2 cellular contexts compared by ENCODE assay signal in the genomic region with DNA sequence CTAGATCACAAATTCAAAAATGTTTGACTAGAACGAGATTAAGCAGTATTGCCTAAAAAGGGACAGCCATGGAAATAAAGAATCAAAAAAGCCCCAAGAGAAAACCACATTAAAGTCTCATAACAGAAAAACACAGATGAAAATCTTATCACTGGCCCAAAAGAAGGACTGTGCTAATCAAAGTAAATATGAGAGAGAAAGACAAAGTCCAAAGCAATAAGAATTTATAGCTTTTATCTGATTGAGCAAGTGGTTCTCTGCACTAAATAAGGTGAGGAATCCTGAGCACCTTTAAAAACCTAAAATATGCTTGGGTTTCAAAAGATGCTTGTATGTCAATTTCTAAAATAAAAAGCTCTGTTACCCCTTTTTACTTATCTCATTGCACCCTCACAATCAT.
A peak's percentile ranks its signal among the peaks of the same experiment; 100 is the strongest.
TF ChIP-seq lines count a peak whose summit lies in the region.

No MANE protein-coding gene starts in this region.

TF ChIP-seq in liver, 16 proteins besides CTCF, POLR2A, EP300 and RAD21:
- TF ChIP-seq, protein P1, sequence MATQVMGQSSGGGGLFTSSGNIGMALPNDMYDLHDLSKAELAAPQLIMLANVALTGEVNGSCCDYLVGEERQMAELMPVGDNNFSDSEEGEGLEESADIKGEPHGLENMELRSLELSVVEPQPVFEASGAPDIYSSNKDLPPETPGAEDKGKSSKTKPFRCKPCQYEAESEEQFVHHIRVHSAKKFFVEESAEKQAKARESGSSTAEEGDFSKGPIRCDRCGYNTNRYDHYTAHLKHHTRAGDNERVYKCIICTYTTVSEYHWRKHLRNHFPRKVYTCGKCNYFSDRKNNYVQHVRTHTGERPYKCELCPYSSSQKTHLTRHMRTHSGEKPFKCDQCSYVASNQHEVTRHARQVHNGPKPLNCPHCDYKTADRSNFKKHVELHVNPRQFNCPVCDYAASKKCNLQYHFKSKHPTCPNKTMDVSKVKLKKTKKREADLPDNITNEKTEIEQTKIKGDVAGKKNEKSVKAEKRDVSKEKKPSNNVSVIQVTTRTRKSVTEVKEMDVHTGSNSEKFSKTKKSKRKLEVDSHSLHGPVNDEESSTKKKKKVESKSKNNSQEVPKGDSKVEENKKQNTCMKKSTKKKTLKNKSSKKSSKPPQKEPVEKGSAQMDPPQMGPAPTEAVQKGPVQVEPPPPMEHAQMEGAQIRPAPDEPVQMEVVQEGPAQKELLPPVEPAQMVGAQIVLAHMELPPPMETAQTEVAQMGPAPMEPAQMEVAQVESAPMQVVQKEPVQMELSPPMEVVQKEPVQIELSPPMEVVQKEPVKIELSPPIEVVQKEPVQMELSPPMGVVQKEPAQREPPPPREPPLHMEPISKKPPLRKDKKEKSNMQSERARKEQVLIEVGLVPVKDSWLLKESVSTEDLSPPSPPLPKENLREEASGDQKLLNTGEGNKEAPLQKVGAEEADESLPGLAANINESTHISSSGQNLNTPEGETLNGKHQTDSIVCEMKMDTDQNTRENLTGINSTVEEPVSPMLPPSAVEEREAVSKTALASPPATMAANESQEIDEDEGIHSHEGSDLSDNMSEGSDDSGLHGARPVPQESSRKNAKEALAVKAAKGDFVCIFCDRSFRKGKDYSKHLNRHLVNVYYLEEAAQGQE (IDR thresholded peaks at IDR 0.05), result no peak
- peak; percentile 48 to 49 for TF ChIP-seq HNF4A (conservative IDR thresholded peaks at IDR 0.05)

TF ChIP-seq in HepG2, 621 proteins besides CTCF, POLR2A, EP300 and RAD21 (continued from another document):
- TF ChIP-seq, protein P2, sequence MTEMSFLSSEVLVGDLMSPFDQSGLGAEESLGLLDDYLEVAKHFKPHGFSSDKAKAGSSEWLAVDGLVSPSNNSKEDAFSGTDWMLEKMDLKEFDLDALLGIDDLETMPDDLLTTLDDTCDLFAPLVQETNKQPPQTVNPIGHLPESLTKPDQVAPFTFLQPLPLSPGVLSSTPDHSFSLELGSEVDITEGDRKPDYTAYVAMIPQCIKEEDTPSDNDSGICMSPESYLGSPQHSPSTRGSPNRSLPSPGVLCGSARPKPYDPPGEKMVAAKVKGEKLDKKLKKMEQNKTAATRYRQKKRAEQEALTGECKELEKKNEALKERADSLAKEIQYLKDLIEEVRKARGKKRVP (CRISPR knock-in tag; IDR thresholded peaks at IDR 0.05), result no peak
- TF ChIP-seq GZF1 (CRISPR knock-in tag; IDR thresholded peaks at IDR 0.05) (no peak), NBN (conservative IDR thresholded peaks at IDR 0.05) (no peak), ZNF597 (CRISPR knock-in tag; IDR thresholded peaks at IDR 0.05) (no peak), ZNF12 (CRISPR knock-in tag; IDR thresholded peaks at IDR 0.05) (no peak), AGO2 (optimal IDR thresholded peaks at IDR 0.05; ENCODE audit: low read depth, low read length) (no peak), HOXA3 (CRISPR knock-in tag; IDR thresholded peaks at IDR 0.05) (no peak), E2F5 (CRISPR knock-in tag; conservative IDR thresholded peaks at IDR 0.05) (no peak)
- TF ChIP-seq, protein P3, sequence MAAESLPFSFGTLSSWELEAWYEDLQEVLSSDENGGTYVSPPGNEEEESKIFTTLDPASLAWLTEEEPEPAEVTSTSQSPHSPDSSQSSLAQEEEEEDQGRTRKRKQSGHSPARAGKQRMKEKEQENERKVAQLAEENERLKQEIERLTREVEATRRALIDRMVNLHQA (CRISPR knock-in tag; IDR thresholded peaks at IDR 0.05), result no peak
